14 cellular contexts compared by ENCODE assay signal in genomic region chr1:67814121-67814772, GRCh38. TPM values are rescaled to one million over a fixed set of nuclear protein-coding genes. Genes with fewer than 3 reads are reported as not detected.
A peak's percentile ranks its signal among the peaks of the same experiment; 100 is the strongest.
DNase-seq lines count a peak whose midpoint lies in the region; ATAC-seq and TF ChIP-seq lines count a peak whose summit lies in the region.
"Had no signal": no experiment of that assay in that cellular context is flagged by ENCODE, and none has a peak within 500 bp of the region (broad histone marks: within the 10 kb centered on the region; RNA-seq: fewer than 3 reads in every experiment).

No MANE protein-coding gene starts in this region.

- H3K27me3 ChIP-seq in RWPE2 (ENCODE audit: insufficient read depth, poor library complexity, severe bottlenecking): no peaks in the 10 kb centered on the region

- H3K4me1 ChIP-seq in RWPE2 (ENCODE audit: insufficient read depth, poor library complexity, severe bottlenecking): peaks cover 31% of the 10 kb centered on the region

- H3K36me3 ChIP-seq in RWPE2 (ENCODE audit: low read depth): 0 out of 2 replicates have a peak, but pooled peaks cover 4% of the 10 kb centered on the region

- H3K27ac ChIP-seq in RWPE2 (ENCODE audit: poor library complexity, severe bottlenecking): peak overlapping the region; percentile 40

- no peak overlapping the region for H3K4me3 ChIP-seq in AG10803 (ENCODE audit: low read length)
- no peak overlapping the region for H3K4me3 ChIP-seq in RWPE2 (ENCODE audit: severe bottlenecking)

- no peak for TF ChIP-seq CTCF in AG10803 (conservative IDR thresholded peaks at IDR 0.05; ENCODE audit: low read length)
- no peak for TF ChIP-seq CTCF in RWPE2 (IDR thresholded peaks at IDR 0.05; ENCODE audit: poor library complexity, severe bottlenecking)
- no peak for TF ChIP-seq CTCF in omental fat pad (IDR thresholded peaks at IDR 0.05)

- no peaks in the 10 kb centered on the region for H3K9me3 ChIP-seq in RWPE2 (ENCODE audit: severe bottlenecking)

- ATAC-seq in RWPE2 (ENCODE audit: low read depth) (no peak; the same call in 2 of the 3 replicates), omental fat pad (ENCODE audit: low FRiP score) (peak; percentile 72), HG03159 (IDR thresholded peaks at IDR 0.05; ENCODE audit: unreplicated experiment) (no peak)
- ATAC-seq: activated CD4-positive, CD25-positive, alpha-beta regulatory T cell treated with anti-CD3 and anti-CD28 coated beads, Interleukin-2, amount 50 U/mL, for 24 hours had no signal

- peak; percentile 79 for DNase-seq in AG10803 (ENCODE audit: low read depth)
- no peak for DNase-seq in RWPE2 (ENCODE audit: low spot score)
- peak; percentile 37 for DNase-seq in globus pallidus (ENCODE audit: low spot score)
- no peak for DNase-seq in omental fat pad (ENCODE audit: low spot score)
- DNase-seq in superior temporal gyrus (ENCODE audit: extremely low spot score): no peak
- no peak for DNase-seq in NCI-H446 (lab: John Stamatoyannopoulos, UW)
- no peak for DNase-seq in activated naive CD4-positive, alpha-beta T cell treated with Interleukin-2 at 50 U/mL for 16 hours
- DNase-seq: activated gamma-delta T cell treated with Interleukin-2 at 50 U/mL for 16 hours; effector memory CD4-positive, alpha-beta T cell; GDM1; SHP77 treated with DMSO at 0.1 percent for 48 hours; stimulated activated CD8-positive, alpha-beta memory T cell treated with anti-CD3 and anti-CD28 coated beads, Interleukin-4, amount 100 ng/mL, for 48 hours had no signal

RNA-seq across cellular contexts. Expression of gene GNG12, which starts 19.0 kb away (rescaled TPM):
- 100 to 1,000 TPM in 2 of 4 donors, 10 to 100 TPM in 2; 77.0 to 117 (median 94.5) TPM for total RNA-seq in omental fat pad

Comparison
In these comparisons a context has a peak if more than half of its experiments do, and no peak if none do; other contexts are left out.
1. DNase-seq: peak in AG10803 (single experiment) and globus pallidus (single experiment); none in RWPE2 (single experiment), omental fat pad (single experiment), superior temporal gyrus (single experiment), NCI-H446 (0 of 2) and activated naive CD4-positive, alpha-beta T cell treated with Interleukin-2 at 50 U/mL for 16 hours (single experiment).